Comparison of ENCODE assay signal across 2 cellular contexts in the genomic region with DNA sequence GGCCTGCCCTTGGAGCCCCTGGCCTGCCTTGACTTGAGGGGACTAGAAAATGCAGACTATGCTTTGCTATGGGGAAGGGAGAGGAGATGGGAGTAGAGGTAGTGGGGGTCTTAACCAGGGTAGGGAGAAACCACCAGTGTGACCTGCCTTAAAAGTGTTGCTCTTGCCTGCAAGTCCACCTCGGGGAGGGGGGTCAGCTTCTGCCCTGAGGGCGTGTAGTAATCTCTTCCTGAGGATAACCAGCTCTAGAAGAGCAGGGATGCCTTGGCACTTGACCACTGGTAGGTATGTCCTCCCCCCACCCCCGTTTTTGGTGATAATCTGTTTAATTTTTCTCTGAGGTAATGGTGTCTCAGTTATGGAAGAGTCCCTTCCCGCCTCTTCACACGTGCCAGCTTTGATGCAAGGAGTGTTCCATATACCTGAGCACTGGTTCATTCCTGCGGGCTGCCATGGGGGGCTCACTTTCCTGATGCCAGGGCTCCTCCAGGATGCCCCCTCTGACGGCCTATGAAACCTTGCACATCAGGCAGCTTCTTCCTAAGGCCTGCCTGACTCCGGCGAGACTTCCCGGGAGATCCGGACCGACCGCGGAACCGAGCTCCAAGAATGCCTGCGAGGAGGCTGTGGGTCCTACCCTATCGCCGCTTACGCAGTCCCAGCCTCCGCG.
TF ChIP-seq lines count a peak whose summit lies in the region.

No MANE protein-coding gene starts in this region.

TF ChIP-seq in liver, 16 proteins besides CTCF, POLR2A, EP300 and RAD21:
- TF ChIP-seq SP1 (IDR thresholded peaks at IDR 0.05): no peak
- no peak for TF ChIP-seq JUND (IDR thresholded peaks at IDR 0.05)
- TF ChIP-seq EGR1 (IDR thresholded peaks at IDR 0.05; ENCODE audit: low read depth in 2 of 2): no peak
- no peak for TF ChIP-seq FOXA2 (IDR thresholded peaks at IDR 0.05)
- no peak for TF ChIP-seq MAX (IDR thresholded peaks at IDR 0.05)
- TF ChIP-seq ATF3 (IDR thresholded peaks at IDR 0.05): no peak
- no peak for TF ChIP-seq FOXA1 (IDR thresholded peaks at IDR 0.05)
- TF ChIP-seq HNF4G (IDR thresholded peaks at IDR 0.05): no peak
- no peak for TF ChIP-seq HNF4A (conservative IDR thresholded peaks at IDR 0.05)
- TF ChIP-seq TAF1 (conservative IDR thresholded peaks at IDR 0.05): no peak

TF ChIP-seq in HepG2, 621 proteins besides CTCF, POLR2A, EP300 and RAD21:
- no peak for TF ChIP-seq HMGXB3 (CRISPR knock-in tag; IDR thresholded peaks at IDR 0.05; ENCODE audit: borderline replicate concordance)
- TF ChIP-seq ZNF564 (CRISPR knock-in tag; IDR thresholded peaks at IDR 0.05): no peak
